ENCODE assay signal across 1 cellular context in the genomic region with DNA sequence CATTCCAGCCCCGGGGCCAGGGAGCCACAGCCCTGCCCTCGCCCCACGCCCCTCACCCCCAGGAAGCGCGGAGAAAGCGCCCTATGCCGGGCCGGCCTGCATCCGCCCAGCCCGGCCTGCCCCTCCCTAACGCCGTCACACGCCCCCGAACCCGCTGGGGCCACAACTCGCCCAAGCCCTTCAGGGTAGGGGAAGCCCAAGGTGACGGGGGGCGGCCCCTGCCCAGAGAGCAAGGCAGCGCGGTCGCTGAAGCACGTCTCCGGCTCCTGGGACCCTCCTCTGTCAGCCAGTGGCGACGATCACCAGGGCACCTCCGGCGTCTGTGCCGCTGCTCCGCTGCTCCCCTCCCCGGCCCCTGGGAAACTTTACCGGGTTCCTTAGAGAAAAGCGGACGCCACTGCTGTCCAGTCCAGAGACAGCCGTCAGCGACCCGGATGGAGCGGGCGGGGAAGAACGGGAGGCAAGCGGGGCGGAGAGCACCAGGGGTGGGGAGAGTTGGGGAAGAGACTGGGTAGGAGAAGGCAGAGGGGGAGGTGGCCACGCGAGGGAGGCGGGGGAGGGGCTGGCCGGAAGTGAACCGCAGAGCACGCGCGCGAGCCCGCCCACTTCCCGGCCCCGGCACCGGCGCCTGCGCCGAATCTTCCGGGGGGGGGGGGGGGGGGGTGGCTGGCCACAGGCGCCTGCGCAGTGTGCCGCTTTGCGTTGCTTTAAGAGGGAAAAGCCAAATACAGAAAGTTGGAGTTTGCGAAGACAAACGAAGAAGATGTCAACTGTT.
A peak's percentile ranks its signal among the peaks of the same experiment; 100 is the strongest.
TF ChIP-seq lines count a peak whose summit lies in the region.

Gene HERC4, minus strand, starts transcription at position 509 of the 775 bp plus-strand sequence. CDS start 2,175 bp downstream, outside the sequence.

TF ChIP-seq in K562, 482 proteins besides CTCF, POLR2A, EP300 and RAD21 (continued from another document and continues in another):
- TF ChIP-seq, protein P1, sequence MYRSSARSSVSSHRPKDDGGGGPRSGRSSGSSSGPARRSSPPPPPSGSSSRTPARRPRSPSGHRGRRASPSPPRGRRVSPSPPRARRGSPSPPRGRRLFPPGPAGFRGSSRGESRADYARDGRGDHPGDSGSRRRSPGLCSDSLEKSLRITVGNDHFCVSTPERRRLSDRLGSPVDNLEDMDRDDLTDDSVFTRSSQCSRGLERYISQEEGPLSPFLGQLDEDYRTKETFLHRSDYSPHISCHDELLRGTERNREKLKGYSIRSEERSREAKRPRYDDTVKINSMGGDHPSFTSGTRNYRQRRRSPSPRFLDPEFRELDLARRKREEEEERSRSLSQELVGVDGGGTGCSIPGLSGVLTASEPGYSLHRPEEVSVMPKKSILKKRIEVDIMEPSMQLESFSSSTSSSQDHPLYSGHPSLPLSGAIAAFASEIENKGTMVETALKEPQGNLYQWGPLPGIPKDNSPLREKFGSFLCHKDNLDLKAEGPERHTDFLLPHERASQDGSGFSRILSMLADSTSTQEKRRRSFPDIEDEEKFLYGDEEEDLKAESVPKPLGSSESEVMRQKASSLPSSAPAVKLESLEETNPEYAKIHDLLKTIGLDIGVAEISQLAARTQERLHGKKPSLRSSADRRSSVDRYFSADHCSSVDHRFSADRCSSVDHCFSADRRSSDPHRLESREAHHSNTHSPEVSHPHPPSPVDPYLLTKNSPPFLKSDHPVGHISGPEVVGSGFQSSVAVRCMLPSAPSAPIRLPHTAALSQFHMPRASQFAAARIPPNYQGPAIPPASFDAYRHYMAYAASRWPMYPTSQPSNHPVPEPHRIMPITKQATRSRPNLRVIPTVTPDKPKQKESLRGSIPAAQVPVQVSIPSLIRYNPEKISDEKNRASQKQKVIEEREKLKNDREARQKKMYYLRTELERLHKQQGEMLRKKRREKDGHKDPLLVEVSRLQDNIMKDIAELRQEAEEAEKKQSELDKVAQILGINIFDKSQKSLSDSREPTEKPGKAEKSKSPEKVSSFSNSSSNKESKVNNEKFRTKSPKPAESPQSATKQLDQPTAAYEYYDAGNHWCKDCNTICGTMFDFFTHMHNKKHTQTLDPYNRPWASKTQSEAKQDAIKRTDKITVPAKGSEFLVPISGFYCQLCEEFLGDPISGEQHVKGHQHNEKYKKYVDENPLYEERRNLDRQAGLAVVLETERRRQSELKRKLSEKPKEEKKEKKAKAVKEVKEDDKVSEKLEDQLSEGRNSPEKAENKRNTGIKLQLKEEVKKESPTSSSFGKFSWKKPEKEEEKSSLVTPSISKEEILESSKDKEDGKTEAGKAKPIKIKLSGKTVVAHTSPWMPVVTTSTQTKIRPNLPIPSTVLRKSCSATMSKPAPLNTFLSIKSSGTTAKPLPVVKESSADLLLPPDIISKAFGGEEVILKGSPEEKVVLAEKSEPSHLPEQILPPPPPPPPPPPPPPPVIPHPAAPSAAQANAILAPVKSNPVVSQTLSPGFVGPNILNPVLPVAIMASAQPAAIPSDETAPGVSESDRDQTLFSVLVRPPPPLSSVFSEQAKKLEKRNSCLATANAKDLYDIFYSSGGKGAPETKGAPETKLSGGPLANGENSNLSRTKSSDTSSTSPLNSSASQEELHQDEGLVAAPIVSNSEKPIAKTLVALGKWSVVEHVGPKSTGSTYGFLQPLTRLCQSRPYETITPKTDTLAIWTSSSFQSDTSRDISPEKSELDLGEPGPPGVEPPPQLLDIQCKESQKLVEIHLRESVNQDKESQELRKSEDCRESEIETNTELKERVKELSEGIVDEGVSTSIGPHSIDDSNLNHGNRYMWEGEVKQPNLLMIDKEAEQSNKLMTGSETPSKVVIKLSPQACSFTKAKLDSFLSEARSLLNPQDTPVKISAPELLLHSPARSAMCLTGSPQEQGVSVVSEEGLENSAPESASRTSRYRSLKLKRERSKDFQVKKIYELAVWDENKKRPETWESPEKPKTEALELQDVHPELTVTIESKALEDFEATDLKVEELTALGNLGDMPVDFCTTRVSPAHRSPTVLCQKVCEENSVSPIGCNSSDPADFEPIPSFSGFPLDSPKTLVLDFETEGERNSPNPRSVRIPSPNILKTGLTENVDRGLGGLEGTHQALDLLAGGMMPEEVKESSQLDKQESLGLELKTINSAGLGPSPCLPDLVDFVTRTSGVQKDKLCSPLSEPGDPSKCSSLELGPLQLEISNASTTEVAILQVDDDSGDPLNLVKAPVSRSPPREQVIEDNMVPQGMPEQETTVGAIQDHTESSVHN (IDR thresholded peaks at IDR 0.05; ENCODE audit: borderline replicate concordance in 1 of 2, low read depth in 1 of 2): no peak
- TF ChIP-seq SETDB1 (IDR thresholded peaks at IDR 0.05; ENCODE audit: low read length) (no peak), ZNF830 (CRISPR knock-in tag; IDR thresholded peaks at IDR 0.05) (no peak), TCF7L2 (IDR thresholded peaks at IDR 0.05; ENCODE audit: low read depth, low read length) (no peak), ZNF717 (CRISPR knock-in tag; IDR thresholded peaks at IDR 0.05) (no peak), MIER1 (IDR thresholded peaks at IDR 0.05; ENCODE audit: low read depth) (no peak), EHMT2 (IDR thresholded peaks at IDR 0.05) (no peak), PHF21A (IDR thresholded peaks at IDR 0.05; ENCODE audit: borderline replicate concordance, low read depth) (peak; percentile 70), TBP (optimal IDR thresholded peaks at IDR 0.05; ENCODE audit: low read depth, low read length) (peak; percentile 52), ETV5 (CRISPR knock-in tag; IDR thresholded peaks at IDR 0.05; ENCODE audit: low read depth) (no peak; the same call in 1 of the 2 replicates), NFYB (IDR thresholded peaks at IDR 0.05; ENCODE audit: extremely low read depth, insufficient read length) (no peak), MBD2 (IDR thresholded peaks at IDR 0.05; ENCODE audit: borderline replicate concordance, low read depth) (peak; percentile 61; the same call in 1 of the 2 replicates), WHSC1 (IDR thresholded peaks at IDR 0.05; ENCODE audit: low read length) (no peak), RBBP5 (IDR thresholded peaks at IDR 0.05; ENCODE audit: borderline replicate concordance, insufficient read depth, low read length, poor library complexity, severe bottlenecking) (peak; percentile 93), ZNF75A (CRISPR knock-in tag; IDR thresholded peaks at IDR 0.05) (no peak), TRIM24 (IDR thresholded peaks at IDR 0.05) (peak in 1 of 2 experiments; percentile 65; a peak in 2 of 4 replicates), MCM3 (IDR thresholded peaks at IDR 0.05) (no peak), ZNF644 (tag; IDR thresholded peaks at IDR 0.05; ENCODE audit: low read depth) (no peak), LEF1 (IDR thresholded peaks at IDR 0.05) (no peak), NCOA4 (IDR thresholded peaks at IDR 0.05; ENCODE audit: partially characterized antibody) (no peak), TAF9B (IDR thresholded peaks at IDR 0.05; ENCODE audit: partially characterized antibody) (peak; percentile 55), TSHZ1 (CRISPR knock-in tag; IDR thresholded peaks at IDR 0.05) (no peak), FOXK2 (conservative IDR thresholded peaks at IDR 0.05 in 1 of 2, IDR thresholded peaks at IDR 0.05 in 1 of 2; ENCODE audit: low read depth in 2 of 2) (peak in 1 of 2 experiments; percentile 76; a peak in 2 of 4 replicates), MAZ (CRISPR knock-in tag; conservative IDR thresholded peaks at IDR 0.05 in 1 of 2, IDR thresholded peaks at IDR 0.05 in 1 of 2) (peak; percentile 52 to 90; a peak in 3 of 4 replicates), ZNF316 (IDR thresholded peaks at IDR 0.05) (no peak), KDM5B (IDR thresholded peaks at IDR 0.05; ENCODE audit: insufficient replicate concordance, low read depth, low read length) (peak; percentile 76), NR3C1 (CRISPR knock-in tag; IDR thresholded peaks at IDR 0.05) (no peak), LCOR (CRISPR knock-in tag; IDR thresholded peaks at IDR 0.05) (no peak; the same call in 1 of the 2 replicates), SMARCB1 (IDR thresholded peaks at IDR 0.05; ENCODE audit: insufficient read length, low read depth) (no peak), CHD2 (IDR thresholded peaks at IDR 0.05; ENCODE audit: low read depth, low read length) (peak; percentile 50; the same call in 1 of the 2 replicates), FOSL1 (tag; conservative IDR thresholded peaks at IDR 0.05) (no peak), PPARD (CRISPR knock-in tag; IDR thresholded peaks at IDR 0.05) (no peak), ZNF41 (CRISPR knock-in tag; conservative IDR thresholded peaks at IDR 0.05) (0 out of 2 replicates have a peak, but pooled peaks have one; percentile 11), ZNF239 (CRISPR knock-in tag; IDR thresholded peaks at IDR 0.05) (no peak), ZC3H11A (IDR thresholded peaks at IDR 0.05; ENCODE audit: low read depth, low read length) (no peak), MCM5 (IDR thresholded peaks at IDR 0.05; ENCODE audit: low read depth) (no peak), ZNF696 (CRISPR knock-in tag; conservative IDR thresholded peaks at IDR 0.05) (no peak), ZNF197 (CRISPR knock-in tag; IDR thresholded peaks at IDR 0.05; ENCODE audit: low read depth) (no peak), TAL1 (IDR thresholded peaks at IDR 0.05) (no peak), RBM15 (IDR thresholded peaks at IDR 0.05; ENCODE audit: insufficient read depth, low read length) (no peak), SIX5 (IDR thresholded peaks at IDR 0.05; ENCODE audit: borderline replicate concordance in 1 of 2, insufficient read depth in 1 of 2, low read depth in 1 of 2, low read length in 2 of 2) (no peak), PYGO2 (tag; IDR thresholded peaks at IDR 0.05) (no peak), NR2C2 (CRISPR knock-in tag; IDR thresholded peaks at IDR 0.05) (peak; percentile 37; the same call in 1 of the 2 replicates), NR2C2 (tag; IDR thresholded peaks at IDR 0.05) (peak; percentile 91)
- TF ChIP-seq, protein P2, sequence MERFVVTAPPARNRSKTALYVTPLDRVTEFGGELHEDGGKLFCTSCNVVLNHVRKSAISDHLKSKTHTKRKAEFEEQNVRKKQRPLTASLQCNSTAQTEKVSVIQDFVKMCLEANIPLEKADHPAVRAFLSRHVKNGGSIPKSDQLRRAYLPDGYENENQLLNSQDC (CRISPR knock-in tag; IDR thresholded peaks at IDR 0.05): no peak
- TF ChIP-seq, protein P3, sequence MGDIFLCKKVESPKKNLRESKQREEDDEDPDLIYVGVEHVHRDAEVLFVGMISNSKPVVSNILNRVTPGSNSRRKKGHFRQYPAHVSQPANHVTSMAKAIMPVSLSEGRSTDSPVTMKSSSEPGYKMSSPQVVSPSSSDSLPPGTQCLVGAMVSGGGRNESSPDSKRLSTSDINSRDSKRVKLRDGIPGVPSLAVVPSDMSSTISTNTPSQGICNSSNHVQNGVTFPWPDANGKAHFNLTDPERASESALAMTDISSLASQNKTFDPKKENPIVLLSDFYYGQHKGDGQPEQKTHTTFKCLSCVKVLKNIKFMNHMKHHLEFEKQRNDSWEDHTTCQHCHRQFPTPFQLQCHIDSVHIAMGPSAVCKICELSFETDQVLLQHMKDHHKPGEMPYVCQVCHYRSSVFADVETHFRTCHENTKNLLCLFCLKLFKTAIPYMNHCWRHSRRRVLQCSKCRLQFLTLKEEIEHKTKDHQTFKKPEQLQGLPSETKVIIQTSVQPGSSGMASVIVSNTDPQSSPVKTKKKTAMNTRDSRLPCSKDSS (IDR thresholded peaks at IDR 0.05; ENCODE audit: low read depth, partially characterized antibody): no peak
- TF ChIP-seq, protein P4, sequence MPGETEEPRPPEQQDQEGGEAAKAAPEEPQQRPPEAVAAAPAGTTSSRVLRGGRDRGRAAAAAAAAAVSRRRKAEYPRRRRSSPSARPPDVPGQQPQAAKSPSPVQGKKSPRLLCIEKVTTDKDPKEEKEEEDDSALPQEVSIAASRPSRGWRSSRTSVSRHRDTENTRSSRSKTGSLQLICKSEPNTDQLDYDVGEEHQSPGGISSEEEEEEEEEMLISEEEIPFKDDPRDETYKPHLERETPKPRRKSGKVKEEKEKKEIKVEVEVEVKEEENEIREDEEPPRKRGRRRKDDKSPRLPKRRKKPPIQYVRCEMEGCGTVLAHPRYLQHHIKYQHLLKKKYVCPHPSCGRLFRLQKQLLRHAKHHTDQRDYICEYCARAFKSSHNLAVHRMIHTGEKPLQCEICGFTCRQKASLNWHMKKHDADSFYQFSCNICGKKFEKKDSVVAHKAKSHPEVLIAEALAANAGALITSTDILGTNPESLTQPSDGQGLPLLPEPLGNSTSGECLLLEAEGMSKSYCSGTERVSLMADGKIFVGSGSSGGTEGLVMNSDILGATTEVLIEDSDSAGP (CRISPR knock-in tag; IDR thresholded peaks at IDR 0.05): 0 out of 2 replicates have a peak, but pooled peaks have one; percentile 59
